ENCODE assay signal across 22 cellular contexts in the genomic region with DNA sequence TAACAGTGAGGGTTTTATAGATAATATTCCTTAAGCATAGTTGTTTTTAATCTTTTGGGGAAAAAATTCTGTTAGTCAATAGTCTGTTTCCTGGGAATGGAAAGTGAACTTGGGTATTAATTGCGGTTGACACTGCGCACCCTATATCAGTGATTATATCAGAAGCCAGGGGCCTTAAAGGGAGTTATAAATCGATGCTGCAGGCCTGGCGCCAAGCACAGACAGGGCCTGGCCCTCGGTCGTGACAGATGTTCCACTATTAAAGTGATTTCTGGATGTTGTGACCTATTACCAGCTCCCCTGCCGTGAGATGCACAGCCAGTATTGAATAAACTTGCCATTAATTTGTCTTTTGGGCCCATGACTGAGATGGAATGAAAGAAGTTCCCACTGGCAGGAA. TPM values are rescaled to one million over a fixed set of nuclear protein-coding genes. Genes with fewer than 3 reads are reported as not detected.
DNase-seq lines count a peak whose midpoint lies in the region; ATAC-seq, FAIRE-seq and TF ChIP-seq lines count a peak whose summit lies in the region.
"Had no signal": no experiment of that assay in that cellular context is flagged by ENCODE, and none has a peak within 500 bp of the region (broad histone marks: within the 10 kb centered on the region; RNA-seq: fewer than 3 reads in every experiment).

No MANE protein-coding gene starts in this region.

- H3K9ac ChIP-seq in IMR-90 (ENCODE audit: low read depth, low read length) = no peak overlapping the region
- H3K9ac ChIP-seq: BLaER1 treated with 17β-estradiol and CSF1 and Interleukin-3, amounts not matched to agents 10 nM and 100 nM had no signal

- H3K27me3 Mint-ChIP-seq in Calu3 (ENCODE audit: unreplicated experiment) (no peaks in the 10 kb centered on the region), neural crest cell (ENCODE audit: low read depth) (no peaks in the 10 kb centered on the region)
- H3K27me3 Mint-ChIP-seq: CD4-positive, alpha-beta memory T cell had no signal

- no peak overlapping the region; the same call in 1 of the 2 replicates for H3K18ac ChIP-seq in IMR-90 (ENCODE audit: low read depth, low read length)

- no peak for FAIRE-seq in HTR-8/SVneo (lab: Jason Lieb, UNC)
- FAIRE-seq: G401.6, GM18507, H1 had no signal

- intact Hi-C loops in Calu3 (cut with micrococcal nuclease; ENCODE audit: unreplicated experiment) = no loop called here
- intact Hi-C loops in IMR-90 (cut with micrococcal nuclease) = loop anchor here (5.0 kb wide), 1 partner anchor 473 kb away; no protein-coding TSS in a partner anchor

- H3K4me2 ChIP-seq in IMR-90 (ENCODE audit: low read depth, low read length) = no peak overlapping the region
- H3K4me2 ChIP-seq: BLaER1 treated with 17β-estradiol and CSF1 and Interleukin-3, amounts not matched to agents 10 nM and 100 nM had no signal

- in situ Hi-C loops in IMR-90 (cut with MboI; ENCODE audit: low sequenced_read_pairs) = no loop called here

- POLR2A ChIA-PET in IMR-90 (lab: Charles Lee; ENCODE audit: unreplicated experiment) = no interaction called here

- no peak for TF ChIP-seq RAD21 in IMR-90 (IDR thresholded peaks at IDR 0.05; ENCODE audit: low read length)

- H3K27ac ChIP-seq in IMR-90 (ENCODE audit: insufficient read depth, low read length) = no peak overlapping the region
- H3K27ac ChIP-seq: BLaER1 treated with 17β-estradiol and CSF1 and Interleukin-3, amounts not matched to agents 10 nM and 100 nM had no signal

- ATAC-seq in IMR-90 (ENCODE audit: low read depth) (no peak), HG03342 (IDR thresholded peaks at IDR 0.05; ENCODE audit: unreplicated experiment) (no peak), HG03378 (IDR thresholded peaks at IDR 0.05; ENCODE audit: unreplicated experiment) (no peak)
- ATAC-seq: HCT116, Panc1 had no signal

- DNase-seq in Calu3 (no peak), IMR-90 (no peak), SK-N-DZ (ENCODE audit: low spot score) (peak; percentile 73), neural crest cell (ENCODE audit: low read depth, low spot score) (no peak), NCI-H187 (lab: John Stamatoyannopoulos, UW) (no peak), HTR-8/SVneo (ENCODE audit: insufficient read length, low spot score) (no peak)
- DNase-seq: Caco-2; CD4-positive, alpha-beta memory T cell; KG1; NCI-H1092; NCI-H1436; NCI-H1930; NCI-H748 treated with DMSO at 0.1 percent for 48 hours had no signal

- no peak overlapping the region for H3K56ac ChIP-seq in IMR-90 (ENCODE audit: extremely low read depth, insufficient read depth, low read length)

- H4K91ac ChIP-seq in IMR-90 (ENCODE audit: insufficient read depth, low read depth, low read length) = no peak overlapping the region

- no peaks in the 10 kb centered on the region for H3K36me3 Mint-ChIP-seq in Calu3 (ENCODE audit: insufficient read depth, unreplicated experiment)
- H3K36me3 Mint-ChIP-seq in neural crest cell (ENCODE audit: low read depth) = no peaks in the 10 kb centered on the region
- H3K36me3 Mint-ChIP-seq: CD4-positive, alpha-beta memory T cell had no signal

- H2BK5ac ChIP-seq in IMR-90 (ENCODE audit: low read depth, low read length, poor library complexity, severe bottlenecking) = no peak overlapping the region

- no peak overlapping the region for H3K23ac ChIP-seq in IMR-90 (ENCODE audit: low read depth, low read length)

- no peaks in the 10 kb centered on the region for H4K20me1 ChIP-seq in IMR-90 (ENCODE audit: insufficient read depth, low read length)
- H4K20me1 ChIP-seq: BLaER1 treated with 17β-estradiol and CSF1 and Interleukin-3, amounts not matched to agents 10 nM and 100 nM had no signal

- no peak overlapping the region for H2BK120ac ChIP-seq in IMR-90 (ENCODE audit: low read depth, low read length)

- H3K27me3 ChIP-seq in IMR-90 (ENCODE audit: control insufficient read depth, insufficient read depth, low read length) = no peaks in the 10 kb centered on the region
- H3K27me3 ChIP-seq: BLaER1 treated with 17β-estradiol and CSF1 and Interleukin-3, amounts not matched to agents 10 nM and 100 nM had no signal

- no peaks in the 10 kb centered on the region; the same call in 1 of the 2 replicates for H3K9me3 ChIP-seq in IMR-90 (ENCODE audit: control insufficient read depth, insufficient read depth, low read length)
- H3K9me3 ChIP-seq: Caco-2 had no signal

- H3K9me3 Mint-ChIP-seq in Calu3 (ENCODE audit: low read depth, unreplicated experiment) = no peaks in the 10 kb centered on the region
- peaks cover 3% of the 10 kb centered on the region for H3K9me3 Mint-ChIP-seq in neural crest cell
- H3K9me3 Mint-ChIP-seq: T-helper 1 cell treated with Interleukin-12 subunit alpha and Interleukin-12 subunit beta and Interleukin-4 antibody, amounts not matched to agents 30 μg/mL and 1 μg/mL, for 36 hours had no signal

- no peak for TF ChIP-seq CTCF in Calu3 (IDR thresholded peaks at IDR 0.05; ENCODE audit: unreplicated experiment)
- TF ChIP-seq CTCF in IMR-90 (conservative IDR thresholded peaks at IDR 0.05; ENCODE audit: low read depth, low read length) = no peak
- no peak for TF ChIP-seq CTCF in neural crest cell (conservative IDR thresholded peaks at IDR 0.05)

- H3K14ac ChIP-seq in IMR-90 (replicated peaks; ENCODE audit: low read depth, low read length) = peak overlapping the region; percentile 25; the same call in 1 of the 2 replicates

- H3K4me3 Mint-ChIP-seq in Calu3 (ENCODE audit: low read depth, unreplicated experiment) (no peak overlapping the region), neural crest cell (no peak overlapping the region)
- H3K4me3 Mint-ChIP-seq: CD4-positive, alpha-beta memory T cell; T-helper 1 cell treated with Interleukin-12 subunit alpha and Interleukin-12 subunit beta and Interleukin-4 antibody, amounts not matched to agents 30 μg/mL and 1 μg/mL, for 36 hours had no signal

- H2AFZ ChIP-seq in IMR-90 (replicated peaks; ENCODE audit: low read length, poor library complexity) = peak overlapping the region; percentile 61

- H3K27ac Mint-ChIP-seq in Calu3 (ENCODE audit: unreplicated experiment) = peak overlapping the region; percentile 9
- peak overlapping the region; percentile 94 for H3K27ac Mint-ChIP-seq in neural crest cell (ENCODE audit: unreplicated experiment)
- H3K27ac Mint-ChIP-seq: CD4-positive, alpha-beta memory T cell; T-helper 1 cell treated with Interleukin-12 subunit alpha and Interleukin-12 subunit beta and Interleukin-4 antibody, amounts not matched to agents 30 μg/mL and 1 μg/mL, for 36 hours had no signal

- no peak overlapping the region for H3K4me3 ChIP-seq in IMR-90 (ENCODE audit: insufficient read depth, low read depth, low read length)
- H3K4me3 ChIP-seq: BLaER1 treated with 17β-estradiol and CSF1 and Interleukin-3, amounts not matched to agents 10 nM and 100 nM had no signal

- peak overlapping the region; percentile 48; the same call in 1 of the 2 replicates for H2BK20ac ChIP-seq in IMR-90 (ENCODE audit: low read depth, low read length)

- no peak overlapping the region for H2AK5ac ChIP-seq in IMR-90 (ENCODE audit: low read depth, low read length)

- no peaks in the 10 kb centered on the region for H3K79me1 ChIP-seq in IMR-90 (ENCODE audit: low read depth in 1 of 2, low read length in 2 of 2)

- CTCF ChIA-PET in Calu3 (lab: Charles Lee) = no interaction called here
- CTCF ChIA-PET in IMR-90 (lab: Yijun Ruan, JAX) = interaction anchor here (0.6 kb wide), 1 partner anchor 14 kb away, joined by 4 read pairs; no protein-coding TSS in a partner anchor

- no peaks in the 10 kb centered on the region for H3K9me1 ChIP-seq in IMR-90 (ENCODE audit: insufficient read depth, low read length)

- dilution Hi-C loops in IMR-90 (cut with HindIII; ENCODE audit: low sequenced_read_pairs, unreplicated experiment) = no loop called here

- H2AK9ac ChIP-seq in IMR-90 (replicated peaks; ENCODE audit: low read depth, low read length, poor library complexity) = no peak overlapping the region

- no peak overlapping the region for H4K8ac ChIP-seq in IMR-90 (ENCODE audit: low read depth in 2 of 2, low read length in 2 of 2)

- H4K5ac ChIP-seq in IMR-90 (ENCODE audit: low read depth, low read length) = no peak overlapping the region

- H3K4ac ChIP-seq in IMR-90 (ENCODE audit: low read depth, low read length) = no peak overlapping the region

- peaks cover 9% of the 10 kb centered on the region for H3K4me1 Mint-ChIP-seq in Calu3 (ENCODE audit: low read depth, unreplicated experiment)
- peaks cover 26% of the 10 kb centered on the region for H3K4me1 Mint-ChIP-seq in neural crest cell
- H3K4me1 Mint-ChIP-seq: CD4-positive, alpha-beta memory T cell had no signal

- TF ChIP-seq POLR2A in IMR-90 (IDR thresholded peaks at IDR 0.05; ENCODE audit: low read depth, low read length) = no peak

- no peaks in the 10 kb centered on the region for H3K4me1 ChIP-seq in IMR-90 (ENCODE audit: control insufficient read depth, insufficient read depth, low read length)
- H3K4me1 ChIP-seq: Caco-2 had no signal

- BruUV-seq in Calu3 (replicated peaks; lab: Mats Ljungman, UMichigan) (no TSS peak), IMR-90 (replicated peaks; lab: Mats Ljungman, UMichigan) (no TSS peak)

- H2BK15ac ChIP-seq in IMR-90 (ENCODE audit: low read depth, low read length) = no peak overlapping the region

- no peaks in the 10 kb centered on the region for H3K36me3 ChIP-seq in IMR-90 (ENCODE audit: control insufficient read depth, insufficient read depth, low read length)
- H3K36me3 ChIP-seq: BLaER1 treated with 17β-estradiol and CSF1 and Interleukin-3, amounts not matched to agents 10 nM and 100 nM had no signal

- WGBS in IMR-90 (ENCODE audit: extremely low coverage in 2 of 2, insufficient read length in 1 of 2), 2 experiments = 74% methylated on average over 4 of the region's 7 CpGs; no CpG with 5 or more reads in 1 of the 2 experiments

TF ChIP-seq in IMR-90, 13 proteins besides CTCF, POLR2A, EP300 and RAD21 (continues in another document):
- TF ChIP-seq USF2 (IDR thresholded peaks at IDR 0.05; ENCODE audit: low read depth, low read length) (no peak), BHLHE40 (IDR thresholded peaks at IDR 0.05; ENCODE audit: low read depth, low read length) (no peak), CEBPB (IDR thresholded peaks at IDR 0.05; ENCODE audit: low read depth, low read length) (no peak), RFX5 (IDR thresholded peaks at IDR 0.05; ENCODE audit: low read depth, low read length) (no peak), NFE2L2 (IDR thresholded peaks at IDR 0.05; ENCODE audit: low read depth, low read length) (no peak)

RNA-seq across cellular contexts. Expression of gene KITLG, which starts 45.0 kb away (rescaled TPM):
- total RNA-seq in Calu3 (2022) (29.9 and 34.5 TPM in 2 replicates), IMR-90 (2012; rRNA removed) (87.5 and 117 TPM in 2 replicates), neural crest cell (6.2 and 7.0 TPM in 2 replicates)
- polyA plus RNA-seq in IMR-90 (2012; rRNA removed) = 11.1 and 14.5 TPM in 2 replicates
- 5.2 and 8.9 TPM in 2 replicates for polyA plus RNA-seq in IMR-90 (2012; cell fraction: cytosol; rRNA removed)
- polyA plus RNA-seq in IMR-90 (2012; cell fraction: nucleus; rRNA removed; ENCODE audit: low replicate concordance) = 1.7 and 8.7 TPM in 2 replicates
- 6.9 and 7.6 TPM in 2 replicates for polyA plus RNA-seq in SK-N-DZ (2014; cell fraction: cytosol; rRNA removed)
- 3.6 and 4.0 TPM in 2 replicates for polyA plus RNA-seq in SK-N-DZ (2014; cell fraction: nucleus; rRNA removed)
- polyA plus RNA-seq: CD4-positive, alpha-beta memory T cell had no signal
